30 cellular contexts compared by ENCODE assay signal in the genomic region with DNA sequence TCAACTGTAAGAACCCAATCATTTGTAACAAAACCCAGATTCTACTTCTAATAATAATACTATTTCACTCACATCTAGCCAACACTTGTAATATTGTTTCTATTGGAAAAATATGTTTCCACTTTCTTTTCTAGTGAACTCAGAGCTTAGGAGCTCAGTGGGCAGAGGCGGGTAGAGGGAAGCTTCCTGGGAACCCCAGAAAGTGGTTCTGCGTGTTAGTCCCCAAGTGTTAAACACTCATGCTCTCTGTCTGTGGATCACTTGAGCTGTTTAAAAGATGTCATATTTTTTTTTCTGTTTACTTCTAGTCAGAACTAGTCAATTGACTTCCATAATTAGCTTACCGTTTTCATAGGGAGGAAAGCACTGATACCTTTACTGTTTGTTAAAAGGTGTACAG. TPM values are rescaled to one million over a fixed set of nuclear protein-coding genes. Genes with fewer than 3 reads are reported as not detected.
DNase-seq lines count a peak whose midpoint lies in the region; ATAC-seq and TF ChIP-seq lines count a peak whose summit lies in the region.
"Had no signal": no experiment of that assay in that cellular context is flagged by ENCODE, and none has a peak within 500 bp of the region (broad histone marks: within the 10 kb centered on the region; RNA-seq: fewer than 3 reads in every experiment).

No MANE protein-coding gene starts in this region.

- H3K79me2 ChIP-seq in GM23248 (ENCODE audit: insufficient read depth) = peaks cover 100% of the 10 kb centered on the region

- no peak overlapping the region for H3K4me3 Mint-ChIP-seq in stimulated activated effector memory CD8-positive, alpha-beta T cell treated with anti-CD3 and anti-CD28 coated beads, Interleukin-12 subunit alpha, Interleukin-12 subunit beta, amount 100 ng/mL, for 72 hours
- H3K4me3 Mint-ChIP-seq: activated CD8-positive, alpha-beta T cell treated with anti-CD3 and anti-CD28 coated beads for 36 hours; activated naive CD4-positive, alpha-beta T cell treated with anti-CD3 and anti-CD28 coated beads, Interleukin-2, amount 50 U/mL, for 24 hours; stimulated activated naive B cell treated with anti-CD40 and anti-IgM and Interleukin-4, amounts not matched to agents 10 μg/mL and 1 μg/mL and 100 μg/mL, for 72 hours; T-helper 2 cell treated with Interferon-gamma antibody and Interleukin-4, amounts not matched to agents 5 μg/mL and 100 μg/mL, for 36 hours had no signal

- in situ Hi-C loops in GM23248 (cut with MboI) = no loop called here

- peaks cover 23% of the 10 kb centered on the region for H3K36me3 Mint-ChIP-seq in stimulated activated effector memory CD8-positive, alpha-beta T cell treated with anti-CD3 and anti-CD28 coated beads, Interleukin-12 subunit alpha, Interleukin-12 subunit beta, amount 100 ng/mL, for 72 hours

- intact Hi-C loops in ascending aorta (cut with DNase I) = no loop called here

- peaks cover 22% of the 10 kb centered on the region for H3K79me1 ChIP-seq in mesenchymal stem cell (replicated peaks; ENCODE audit: low read length, poor library complexity, severe bottlenecking)

- DNase-seq in GM23248 (peak; percentile 49), ascending aorta (ENCODE audit: low spot score in 2 of 2) (no peak), mesenchymal stem cell (no peak), GM19240 (ENCODE audit: insufficient read length, low spot score) (no peak), C1 segment of cervical spinal cord (lab: John Stamatoyannopoulos, UW) (no peak)
- DNase-seq in stimulated activated effector memory CD8-positive, alpha-beta T cell treated with anti-CD3 and anti-CD28 coated beads, Interleukin-12 subunit alpha, Interleukin-12 subunit beta, amount 100 ng/mL, for 72 hours (ENCODE audit: low spot score in 2 of 2) = no peak
- DNase-seq: ACHN; activated CD4-positive, alpha-beta T cell treated with anti-CD3 and anti-CD28 coated beads for 1 hour; activated CD8-positive, alpha-beta T cell treated with anti-CD3 and anti-CD28 coated beads for 36 hours; amniotic stem cell; colonic mucosa; effector memory CD8-positive, alpha-beta T cell; glutamatergic neuron; HCEC 1CT; Kasumi-1; left ventricle myocardium superior; NCI-H2081 treated with DMSO at 0.1 percent for 48 hours; NCI-H446 treated with DMSO at 0.1 percent for 48 hours; NCI-H774; occipital lobe; SIG-M5; stimulated activated CD4-positive, alpha-beta T cell treated with anti-CD3 and anti-CD28 coated beads, Interleukin-15, amount 100 ng/mL, for 24 hours; stimulated activated naive B cell treated with anti-CD40 and anti-IgM and Interleukin-4, amounts not matched to agents 10 μg/mL and 1 μg/mL and 100 μg/mL, for 72 hours had no signal

- H3K27me3 ChIP-seq in GM23248 (replicated peaks; ENCODE audit: insufficient read depth) (no peaks in the 10 kb centered on the region), ascending aorta (no peaks in the 10 kb centered on the region), mesenchymal stem cell (ENCODE audit: control insufficient read depth in 1 of 2, insufficient read depth in 1 of 2, low read length in 2 of 2) (no peaks in the 10 kb centered on the region)
- H3K27me3 ChIP-seq: breast epithelium, colonic mucosa had no signal

- peaks cover 17% of the 10 kb centered on the region for H3F3A ChIP-seq in GM23248 (ENCODE audit: insufficient read depth)

- TF ChIP-seq CTCF in ascending aorta (IDR thresholded peaks at IDR 0.05) = no peak

- H2BK5ac ChIP-seq in mesenchymal stem cell (ENCODE audit: low read depth, low read length, poor library complexity, severe bottlenecking) = no peak overlapping the region

- no peak overlapping the region for H2BK12ac ChIP-seq in mesenchymal stem cell (ENCODE audit: low read length in 2 of 2)

- no peak overlapping the region for H3K18ac ChIP-seq in mesenchymal stem cell (ENCODE audit: low read depth in 1 of 2, low read length in 2 of 2)

- no peak overlapping the region for H3K23ac ChIP-seq in mesenchymal stem cell (ENCODE audit: low read length in 2 of 2)

- H3K9ac ChIP-seq in GM23248 (peak overlapping the region; percentile 49), mesenchymal stem cell (ENCODE audit: low read length) (peak overlapping the region; percentile 73)

- no peaks in the 10 kb centered on the region for H3K9me2 ChIP-seq in GM23248 (ENCODE audit: insufficient read depth)

- H3K4me1 ChIP-seq in GM23248 (ENCODE audit: insufficient read depth) = peaks cover 35% of the 10 kb centered on the region
- peaks cover 8 to 48% of the 10 kb centered on the region in 2 donors for H3K4me1 ChIP-seq in ascending aorta
- H3K4me1 ChIP-seq in mesenchymal stem cell (ENCODE audit: control insufficient read depth, insufficient read depth, low read depth, low read length) = no peaks in the 10 kb centered on the region
- H3K4me1 ChIP-seq: colonic mucosa had no signal

- H2AFZ ChIP-seq in GM23248 (no peak overlapping the region), mesenchymal stem cell (ENCODE audit: low read depth, low read length) (no peak overlapping the region)

- H2BK120ac ChIP-seq in mesenchymal stem cell (ENCODE audit: low read depth, low read length) = no peak overlapping the region

- no peak overlapping the region for H2BK15ac ChIP-seq in mesenchymal stem cell (ENCODE audit: low read depth, poor library complexity, severe bottlenecking)

- H3K27ac ChIP-seq in GM23248 (peak overlapping the region; percentile 43), ascending aorta (peak overlapping the region; percentile 39 to 59), mesenchymal stem cell (ENCODE audit: low read length, poor library complexity, severe bottlenecking) (no peak overlapping the region)
- H3K27ac ChIP-seq: colonic mucosa, prostate gland had no signal

- peak overlapping the region; percentile 17 for H3K27ac Mint-ChIP-seq in stimulated activated effector memory CD8-positive, alpha-beta T cell treated with anti-CD3 and anti-CD28 coated beads, Interleukin-12 subunit alpha, Interleukin-12 subunit beta, amount 100 ng/mL, for 72 hours
- H3K27ac Mint-ChIP-seq: activated CD8-positive, alpha-beta T cell treated with anti-CD3 and anti-CD28 coated beads for 36 hours; activated naive CD4-positive, alpha-beta T cell treated with anti-CD3 and anti-CD28 coated beads, Interleukin-2, amount 50 U/mL, for 24 hours; activated T-helper 2 cell treated with anti-CD3 and anti-CD28 coated beads, Interferon-gamma antibody, Interleukin-2, Interleukin-4, amounts not matched to agents 10 μg/mL and 5 μg/mL and 100 μg/mL, durations not matched to agents 14 hours and 24 hours and 36 hours; stimulated activated naive B cell treated with anti-CD40 and anti-IgM and Interleukin-4, amounts not matched to agents 10 μg/mL and 1 μg/mL and 100 μg/mL, for 72 hours; T-helper 2 cell treated with Interferon-gamma antibody and Interleukin-4, amounts not matched to agents 5 μg/mL and 100 μg/mL, for 36 hours had no signal

- H4K8ac ChIP-seq in mesenchymal stem cell (ENCODE audit: low read length) = no peak overlapping the region

- H4K20me1 ChIP-seq in GM23248 (ENCODE audit: insufficient read depth) = peaks cover 11% of the 10 kb centered on the region; the same call in 1 of the 2 replicates

- H3K4me3 ChIP-seq in GM23248 = peak overlapping the region; percentile 41; the same call in 1 of the 2 replicates
- H3K4me3 ChIP-seq in ascending aorta = peak overlapping the region in 1 of 2 donors; percentile 30
- no peak overlapping the region for H3K4me3 ChIP-seq in mesenchymal stem cell (ENCODE audit: insufficient read depth in 1 of 2, low read depth in 1 of 2, low read length in 2 of 2)
- H3K4me3 ChIP-seq: breast epithelium, colonic mucosa, prostate gland had no signal

- ATAC-seq in stimulated activated effector memory CD8-positive, alpha-beta T cell treated with anti-CD3 and anti-CD28 coated beads, Interleukin-12 subunit alpha, Interleukin-12 subunit beta, amount 100 ng/mL, for 72 hours = no peak
- ATAC-seq in GM21360 (IDR thresholded peaks at IDR 0.05; ENCODE audit: unreplicated experiment) = no peak
- ATAC-seq: activated CD8-positive, alpha-beta T cell treated with anti-CD3 and anti-CD28 coated beads for 36 hours; effector memory CD8-positive, alpha-beta T cell; left ventricle myocardium superior; sciatic nerve; stimulated activated naive B cell treated with anti-CD40 and anti-IgM and Interleukin-4, amounts not matched to agents 10 μg/mL and 1 μg/mL and 100 μg/mL, for 72 hours had no signal

- H3K9me3 Mint-ChIP-seq in stimulated activated effector memory CD8-positive, alpha-beta T cell treated with anti-CD3 and anti-CD28 coated beads, Interleukin-12 subunit alpha, Interleukin-12 subunit beta, amount 100 ng/mL, for 72 hours = no peaks in the 10 kb centered on the region
- H3K9me3 Mint-ChIP-seq: activated CD8-positive, alpha-beta T cell treated with anti-CD3 and anti-CD28 coated beads for 36 hours; activated naive CD4-positive, alpha-beta T cell treated with anti-CD3 and anti-CD28 coated beads, Interleukin-2, amount 50 U/mL, for 24 hours; activated T-helper 2 cell treated with anti-CD3 and anti-CD28 coated beads, Interferon-gamma antibody, Interleukin-2, Interleukin-4, amounts not matched to agents 10 μg/mL and 5 μg/mL and 100 μg/mL, durations not matched to agents 14 hours and 24 hours and 36 hours; effector memory CD8-positive, alpha-beta T cell; stimulated activated naive B cell treated with anti-CD40 and anti-IgM and Interleukin-4, amounts not matched to agents 10 μg/mL and 1 μg/mL and 100 μg/mL, for 72 hours; T-helper 2 cell treated with Interferon-gamma antibody and Interleukin-4, amounts not matched to agents 5 μg/mL and 100 μg/mL, for 36 hours had no signal

- no peak overlapping the region for H3K4ac ChIP-seq in mesenchymal stem cell (ENCODE audit: low read depth in 1 of 2, low read length in 2 of 2)

- H3K36me3 ChIP-seq in GM23248 (ENCODE audit: low read depth) = peaks cover 2% of the 10 kb centered on the region
- no peaks in the 10 kb centered on the region for H3K36me3 ChIP-seq in ascending aorta
- H3K36me3 ChIP-seq in mesenchymal stem cell (ENCODE audit: control insufficient read depth in 1 of 2, insufficient read depth in 2 of 2, low read depth in 1 of 2, low read length in 2 of 2) = peaks cover 0 to 9% of the 10 kb centered on the region in 2 experiments
- H3K36me3 ChIP-seq: breast epithelium, colonic mucosa, prostate gland had no signal

- WGBS in GM23248 (ENCODE audit: low coverage in 1 of 2, low lambda C conversion rate in 2 of 2, missing lambda C conversion rate in 2 of 2), 2 experiments = 42% methylated on average over 3 of the region's 3 CpGs
- whole genome bisulfite sequencing in mesenchymal stem cell = 100% methylated on average over 1 of the region's 3 CpGs

- H3K4me2 ChIP-seq in GM23248 (ENCODE audit: unreplicated experiment) (peak overlapping the region; percentile 77), mesenchymal stem cell (ENCODE audit: low read length, poor library complexity, severe bottlenecking) (no peak overlapping the region)

- no peak overlapping the region for H3K14ac ChIP-seq in mesenchymal stem cell (ENCODE audit: low read length in 2 of 2)

- H3K4me1 Mint-ChIP-seq in stimulated activated effector memory CD8-positive, alpha-beta T cell treated with anti-CD3 and anti-CD28 coated beads, Interleukin-12 subunit alpha, Interleukin-12 subunit beta, amount 100 ng/mL, for 72 hours = peaks cover 34% of the 10 kb centered on the region

- H2AK5ac ChIP-seq in mesenchymal stem cell (ENCODE audit: low read length, severe bottlenecking) = no peak overlapping the region

- no peaks in the 10 kb centered on the region for H3K9me3 ChIP-seq in GM23248 (ENCODE audit: low read depth)
- no peaks in the 10 kb centered on the region for H3K9me3 ChIP-seq in ascending aorta
- H3K9me3 ChIP-seq in mesenchymal stem cell (ENCODE audit: control insufficient read depth, low read length) = no peaks in the 10 kb centered on the region
- H3K9me3 ChIP-seq: breast epithelium, colonic mucosa, prostate gland had no signal

- no peak overlapping the region for H4K91ac ChIP-seq in mesenchymal stem cell (ENCODE audit: low read length)

RNA-seq across cellular contexts. Expression of gene SNX18, which starts 20.6 kb away (rescaled TPM):
- total RNA-seq in GM23248 (2014; rRNA removed; shearing (Covaris generic)) = 74.4 and 77.3 TPM in 2 replicates
- polyA plus RNA-seq in GM23248 (2016; fragmentation: Nextera tagmentation; extraction: Ambion mirVana) = 13.5 and 14.2 TPM in 2 replicates
- total RNA-seq in ascending aorta = 200 TPM
- 21.6 TPM for polyA plus RNA-seq in mesenchymal stem cell (2013, experiment 1 of 2)
- polyA plus RNA-seq in mesenchymal stem cell (2013, experiment 2 of 2) = 22.4 TPM
